ENCODE assay signal across 22 cellular contexts in genomic region chr17:77537566-77537965, GRCh38.
"Had no signal": no experiment of that assay in that cellular context is flagged by ENCODE, and none has a peak within 500 bp of the region (broad histone marks: within the 10 kb centered on the region; RNA-seq: fewer than 3 reads in every experiment).

No MANE protein-coding gene starts in this region.

- H3K27ac ChIP-seq: coronary artery, dorsolateral prefrontal cortex, esophagus muscularis mucosa, foreskin keratinocyte, gastroesophageal sphincter, heart left ventricle, hepatocyte, left lung, lower lobe of right lung had no signal

- H3K79me2 ChIP-seq: hepatocyte had no signal

- H3K27me3 ChIP-seq: heart left ventricle, hepatocyte had no signal

- H3K4me2 ChIP-seq: hepatocyte had no signal

- FAIRE-seq: colon, endothelial cell of umbilical vein, frontal cortex, islet of Langerhans, keratinocyte had no signal

- H3K9me3 ChIP-seq: esophagus muscularis mucosa, gastroesophageal sphincter, left lung, lower lobe of right lung had no signal

- DNase-seq: dermis blood vessel endothelial cell; effector CD4-positive, alpha-beta T cell; effector memory CD4-positive, alpha-beta T cell; foreskin keratinocyte; heart left ventricle; hypothalamus; left cardiac atrium; left lung; left ventricle myocardium superior; lower lobe of right lung; mesendoderm; midbrain had no signal

- H3K4me3 ChIP-seq: coronary artery, dorsolateral prefrontal cortex, esophagus muscularis mucosa, gastroesophageal sphincter, heart left ventricle, hepatocyte, left lung, lower lobe of right lung had no signal

- H3K4me1 ChIP-seq: foreskin keratinocyte, lower lobe of right lung had no signal

- H2AFZ ChIP-seq: hepatocyte had no signal

- H3K36me3 ChIP-seq: esophagus muscularis mucosa, gastroesophageal sphincter, heart left ventricle, left lung, lower lobe of right lung had no signal

- ATAC-seq: foreskin keratinocyte, gastroesophageal sphincter, heart left ventricle, left cardiac atrium, left lung, left ventricle myocardium superior, lower lobe of right lung had no signal
